ENCODE assay signal across 9 cellular contexts in the genomic region with DNA sequence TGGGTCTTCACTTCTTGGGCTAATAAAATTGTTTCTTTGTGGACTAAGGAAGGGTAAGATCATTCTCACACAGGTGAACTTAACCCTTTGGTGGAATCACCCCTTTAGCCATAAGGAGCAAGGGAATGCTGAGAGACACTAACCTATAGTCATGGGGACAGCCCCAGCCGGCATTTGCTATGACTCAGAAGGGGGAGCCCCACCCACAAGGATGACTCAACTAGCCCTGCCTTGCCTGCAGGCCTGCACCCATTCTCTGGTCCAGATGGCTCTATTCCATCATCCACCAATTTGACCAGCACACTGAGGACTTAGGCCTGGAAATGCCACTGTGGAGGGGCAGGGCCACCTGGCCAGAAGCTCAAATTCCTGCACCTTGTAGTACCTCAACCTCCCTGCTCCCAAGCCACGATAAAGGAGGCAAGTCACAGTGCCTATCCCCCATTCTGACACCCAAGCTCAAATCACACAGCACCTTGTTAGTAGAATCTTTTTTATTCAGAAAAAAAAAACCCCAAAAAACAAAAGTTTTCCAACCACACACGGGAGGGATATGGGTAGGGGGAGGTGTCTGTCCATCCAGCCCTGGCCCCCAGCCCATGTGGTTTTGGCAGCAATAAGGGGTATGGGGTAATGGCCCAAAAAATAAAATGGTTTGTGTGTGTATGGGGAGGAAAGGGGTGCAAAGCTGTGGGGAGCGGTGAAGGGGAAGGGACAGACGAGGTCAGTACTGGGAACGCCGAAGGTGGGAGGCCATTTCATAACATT. TPM values are rescaled to one million over a fixed set of nuclear protein-coding genes. Genes with fewer than 3 reads are reported as not detected.
DNase-seq lines count a peak whose midpoint lies in the region; ATAC-seq and TF ChIP-seq lines count a peak whose summit lies in the region.
"Had no signal": no experiment of that assay in that cellular context is flagged by ENCODE, and none has a peak within 500 bp of the region (broad histone marks: within the 10 kb centered on the region; RNA-seq: fewer than 3 reads in every experiment).

No MANE protein-coding gene starts in this region.

- POLR2A ChIA-PET in activated B cell treated with CpG ODN at 0.5 μM for 24 hours (lab: Charles Lee) = interaction anchor here (0.7 to 12.1 kb wide), 12 partner anchors 9 to 247 kb away, joined by 3 to 391 read pairs (median 12); a partner anchor contains a TSS

- no peaks in the 10 kb centered on the region for H3K9me3 Mint-ChIP-seq in activated B cell treated with CpG ODN at 0.5 μM for 24 hours
- H3K9me3 Mint-ChIP-seq in central memory CD8-positive, alpha-beta T cell = no peaks in the 10 kb centered on the region

- H3K4me1 ChIP-seq in HUES6 (ENCODE audit: control insufficient read depth, insufficient read depth, low read length) = peaks cover 28% of the 10 kb centered on the region
- H3K4me1 ChIP-seq in lower lobe of right lung = peaks cover 55% of the 10 kb centered on the region

- no peaks in the 10 kb centered on the region for H3K27me3 ChIP-seq in HUES6 (ENCODE audit: control insufficient read depth, insufficient read depth, low read length)
- no peaks in the 10 kb centered on the region for H3K27me3 ChIP-seq in lower lobe of right lung (ENCODE audit: low read depth)

- intact Hi-C loops in activated B cell treated with CpG ODN at 0.5 μM for 24 hours (cut with micrococcal nuclease) (loop anchor here (5.0 to 10.0 kb wide), 6 partner anchors 138 to 1033 kb away; a partner anchor contains a TSS), lower lobe of right lung (cut with DNase I) (no loop called here)

- CTCF ChIA-PET in activated B cell treated with CpG ODN at 0.5 μM for 24 hours (lab: Charles Lee) = interaction anchor here (1.0 kb wide), 2 partner anchors 22 to 36 kb away, joined by 3 to 7 read pairs; a partner anchor contains a TSS

- peaks cover 66% of the 10 kb centered on the region for H3K36me3 Mint-ChIP-seq in activated B cell treated with CpG ODN at 0.5 μM for 24 hours (ENCODE audit: low read depth)
- H3K36me3 Mint-ChIP-seq in central memory CD8-positive, alpha-beta T cell (ENCODE audit: insufficient read depth) = peaks cover 66% of the 10 kb centered on the region

- TF ChIP-seq CTCF in activated B cell treated with CpG ODN at 0.5 μM for 24 hours (IDR thresholded peaks at IDR 0.05) (no peak), lower lobe of right lung (IDR thresholded peaks at IDR 0.05) (no peak)

- peak overlapping the region; percentile 20 for H3K4me3 ChIP-seq in HUES6 (ENCODE audit: low read depth, low read length)
- H3K4me3 ChIP-seq in lower lobe of right lung = peak overlapping the region; percentile 99

- H3K27ac ChIP-seq in HUES6 (ENCODE audit: low read depth, low read length) (peak overlapping the region; percentile 8; the same call in 1 of the 2 replicates), lower lobe of right lung (peak overlapping the region; percentile 47)

- H3K36me3 ChIP-seq in HUES6 (ENCODE audit: control insufficient read depth, insufficient read depth, low read length) (peaks cover 59% of the 10 kb centered on the region), lower lobe of right lung (peaks cover 50% of the 10 kb centered on the region)

- peaks cover 2% of the 10 kb centered on the region for H3K27me3 Mint-ChIP-seq in activated B cell treated with CpG ODN at 0.5 μM for 24 hours
- H3K27me3 Mint-ChIP-seq in central memory CD8-positive, alpha-beta T cell = no peaks in the 10 kb centered on the region

- no peaks in the 10 kb centered on the region for H3K9me3 ChIP-seq in HUES6 (ENCODE audit: control insufficient read depth, insufficient read depth, low read depth, low read length)
- H3K9me3 ChIP-seq in lower lobe of right lung = no peaks in the 10 kb centered on the region

- peak overlapping the region; percentile 85 for H3K4me3 Mint-ChIP-seq in activated B cell treated with CpG ODN at 0.5 μM for 24 hours
- H3K4me3 Mint-ChIP-seq in central memory CD8-positive, alpha-beta T cell = peak overlapping the region; percentile 94

- peak overlapping the region; percentile 94 for H3K27ac Mint-ChIP-seq in activated B cell treated with CpG ODN at 0.5 μM for 24 hours
- H3K27ac Mint-ChIP-seq in central memory CD8-positive, alpha-beta T cell (ENCODE audit: low read depth) = peak overlapping the region; percentile 77

- H3K4me1 Mint-ChIP-seq in activated B cell treated with CpG ODN at 0.5 μM for 24 hours = peaks cover 70% of the 10 kb centered on the region
- peaks cover 71% of the 10 kb centered on the region for H3K4me1 Mint-ChIP-seq in central memory CD8-positive, alpha-beta T cell

- peak; percentile 25 for ATAC-seq in activated B cell treated with CpG ODN at 0.5 μM for 24 hours (ENCODE audit: low read depth)
- peak; percentile 10 for ATAC-seq in central memory CD8-positive, alpha-beta T cell (replicated peaks; ENCODE audit: extremely low read depth, poor library complexity, severe bottlenecking)
- no peak for ATAC-seq in lower lobe of right lung
- ATAC-seq in GM21786 (IDR thresholded peaks at IDR 0.05; ENCODE audit: unreplicated experiment) = no peak
- no peak for ATAC-seq in HG03139 (IDR thresholded peaks at IDR 0.05; ENCODE audit: unreplicated experiment)

- peak; percentile 98 for DNase-seq in ELR (ENCODE audit: low read depth)
- peak; percentile 63 for DNase-seq in activated B cell treated with CpG ODN at 0.5 μM for 24 hours
- peak in 1 of 2 donors; percentile 58 for DNase-seq in central memory CD8-positive, alpha-beta T cell (ENCODE audit: low spot score in 2 of 2)
- DNase-seq in lower lobe of right lung = peak; percentile 77
- DNase-seq in stimulated activated CD8-positive, alpha-beta memory T cell treated with anti-CD3 and anti-CD28 coated beads, Interleukin-12 subunit alpha, Interleukin-12 subunit beta, amount 100 ng/mL, for 4 hours (ENCODE audit: low read depth) = peak; percentile 74

- H3K9ac ChIP-seq in HUES6 (ENCODE audit: low read length) = peak overlapping the region; percentile 29

RNA-seq across cellular contexts. Expression of a gene that starts 3.0 kb away (rescaled TPM):
- total RNA-seq in activated B cell treated with CpG ODN at 0.5 μM for 24 hours (1,071 and 1,072 TPM in 2 replicates), lower lobe of right lung (528 TPM)

RNA-seq across cellular contexts. Expression of a gene that starts 5.3 kb away (rescaled TPM):
- total RNA-seq in activated B cell treated with CpG ODN at 0.5 μM for 24 hours (93.3 and 108 TPM in 2 replicates), lower lobe of right lung (97.5 TPM)

RNA-seq across cellular contexts. Expression of a gene that starts 5.5 kb away (rescaled TPM):
- total RNA-seq in activated B cell treated with CpG ODN at 0.5 μM for 24 hours (35.3 and 35.8 TPM in 2 replicates), lower lobe of right lung (59.9 TPM)

RNA-seq across cellular contexts. Expression of a gene that starts 5.6 kb away (rescaled TPM):
- 26.3 and 29.5 TPM in 2 replicates for total RNA-seq in activated B cell treated with CpG ODN at 0.5 μM for 24 hours
- 8.2 TPM for total RNA-seq in lower lobe of right lung

RNA-seq across cellular contexts. Expression of a gene that starts 13.3 kb away (rescaled TPM):
- total RNA-seq in activated B cell treated with CpG ODN at 0.5 μM for 24 hours (not detected in 2 replicates), lower lobe of right lung (0.92 TPM)
- total RNA-seq: dermis microvascular lymphatic vessel endothelial cell had no signal

Comparison
In these comparisons a context has a peak if more than half of its experiments do, and no peak if none do; other contexts are left out.
1. ATAC-seq: peak in activated B cell treated with CpG ODN at 0.5 μM for 24 hours (single experiment) and central memory CD8-positive, alpha-beta T cell (single experiment); none in lower lobe of right lung (0 of 2), GM21786 (single experiment) and HG03139 (single experiment).